1 cellular context compared by ENCODE assay signal in the genomic region with DNA sequence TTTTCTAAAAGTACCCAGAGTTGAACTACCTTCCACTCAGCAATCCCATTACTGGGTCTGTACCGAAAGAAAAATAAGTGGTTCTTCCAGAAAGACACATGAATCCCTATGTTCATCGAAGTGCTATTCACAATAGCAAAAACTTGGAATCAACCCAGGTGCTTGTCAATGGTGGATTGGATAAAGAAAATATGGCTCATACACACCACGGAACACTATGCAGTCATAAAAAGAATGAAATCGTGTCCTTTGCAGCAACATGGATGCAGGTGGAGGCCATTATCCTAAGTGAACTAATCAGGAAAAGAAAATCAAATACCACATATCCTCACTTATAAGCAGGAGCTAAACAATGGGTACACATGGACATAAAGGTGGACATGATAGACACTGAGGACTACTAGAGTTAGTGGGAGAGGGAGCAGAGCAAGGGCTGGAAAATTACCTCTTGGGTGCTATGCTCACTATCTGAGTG.
TF ChIP-seq lines count a peak whose summit lies in the region.

No MANE protein-coding gene starts in this region.

TF ChIP-seq in A549, 52 proteins besides CTCF, POLR2A, EP300 and RAD21 (continued from another document):
- TF ChIP-seq SMC3 (IDR thresholded peaks at IDR 0.05) (no peak), CHD2 (IDR thresholded peaks at IDR 0.05; ENCODE audit: low read length, partially characterized antibody) (no peak), SREBF2 (IDR thresholded peaks at IDR 0.05) (no peak), HOXB13 (CRISPR knock-in tag; IDR thresholded peaks at IDR 0.05; ENCODE audit: low read depth) (no peak)
- TF ChIP-seq, protein P1, sequence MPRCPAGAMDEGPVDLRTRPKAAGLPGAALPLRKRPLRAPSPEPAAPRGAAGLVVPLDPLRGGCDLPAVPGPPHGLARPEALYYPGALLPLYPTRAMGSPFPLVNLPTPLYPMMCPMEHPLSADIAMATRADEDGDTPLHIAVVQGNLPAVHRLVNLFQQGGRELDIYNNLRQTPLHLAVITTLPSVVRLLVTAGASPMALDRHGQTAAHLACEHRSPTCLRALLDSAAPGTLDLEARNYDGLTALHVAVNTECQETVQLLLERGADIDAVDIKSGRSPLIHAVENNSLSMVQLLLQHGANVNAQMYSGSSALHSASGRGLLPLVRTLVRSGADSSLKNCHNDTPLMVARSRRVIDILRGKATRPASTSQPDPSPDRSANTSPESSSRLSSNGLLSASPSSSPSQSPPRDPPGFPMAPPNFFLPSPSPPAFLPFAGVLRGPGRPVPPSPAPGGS (IDR thresholded peaks at IDR 0.05), result no peak
